In genomic region chr16:55056585-55057520, GRCh38 we compare ENCODE assay signal across 8 cellular contexts.
DNase-seq lines count a peak whose midpoint lies in the region; ATAC-seq and TF ChIP-seq lines count a peak whose summit lies in the region.

No MANE protein-coding gene starts in this region.

- peak; percentile 10 for DNase-seq in activated CD4-positive, alpha-beta memory T cell treated with anti-CD3 and anti-CD28 coated beads for 36 hours
- DNase-seq in activated CD4-positive, alpha-beta memory T cell treated with anti-CD3 and anti-CD28 coated beads, Interleukin-2, amount 10 ng/mL, durations not matched to agents 7 days and 5 days = no peak
- DNase-seq in WTC11 (ENCODE audit: low spot score) = peak; percentile 81
- DNase-seq in stimulated activated CD8-positive, alpha-beta memory T cell treated with anti-CD3 and anti-CD28 coated beads, Interleukin-4, amount 100 ng/mL, for 48 hours = peak; percentile 24
- no peak for DNase-seq in NCI-H226

- TF ChIP-seq CTCF in WTC11 (IDR thresholded peaks at IDR 0.05) = no peak

- peak; percentile 82 for ATAC-seq in WTC11
- no peak for ATAC-seq in GM21390 (IDR thresholded peaks at IDR 0.05; ENCODE audit: unreplicated experiment)
- no peak for ATAC-seq in GM18858 (IDR thresholded peaks at IDR 0.05; ENCODE audit: unreplicated experiment)

- CTCF ChIA-PET in activated CD4-positive, alpha-beta memory T cell treated with anti-CD3 and anti-CD28 coated beads for 36 hours (lab: Charles Lee) = no interaction called here
- CTCF ChIA-PET in activated CD4-positive, alpha-beta memory T cell treated with anti-CD3 and anti-CD28 coated beads, Interleukin-2, amount 10 ng/mL, durations not matched to agents 7 days and 5 days (lab: Charles Lee) = no interaction called here
- CTCF ChIA-PET in WTC11 (lab: Charles Lee) = interaction anchor here (1.5 kb wide), 2 partner anchors 22 to 201 kb away, joined by 5 to 6 read pairs; no protein-coding TSS in a partner anchor

- no peaks in the 10 kb centered on the region for H3K9me3 Mint-ChIP-seq in activated CD4-positive, alpha-beta memory T cell treated with anti-CD3 and anti-CD28 coated beads for 36 hours
- no peaks in the 10 kb centered on the region for H3K9me3 Mint-ChIP-seq in activated CD4-positive, alpha-beta memory T cell treated with anti-CD3 and anti-CD28 coated beads, Interleukin-2, amount 10 ng/mL, durations not matched to agents 7 days and 5 days
- peaks cover 12% of the 10 kb centered on the region for H3K9me3 Mint-ChIP-seq in WTC11

- peaks cover 3% of the 10 kb centered on the region for H3K4me1 Mint-ChIP-seq in activated CD4-positive, alpha-beta memory T cell treated with anti-CD3 and anti-CD28 coated beads for 36 hours (ENCODE audit: low read depth)
- H3K4me1 Mint-ChIP-seq in activated CD4-positive, alpha-beta memory T cell treated with anti-CD3 and anti-CD28 coated beads, Interleukin-2, amount 10 ng/mL, durations not matched to agents 7 days and 5 days = no peaks in the 10 kb centered on the region
- H3K4me1 Mint-ChIP-seq in WTC11 = peaks cover 11% of the 10 kb centered on the region

- intact Hi-C loops in activated CD4-positive, alpha-beta memory T cell treated with anti-CD3 and anti-CD28 coated beads for 36 hours (cut with micrococcal nuclease) = no loop called here

- peak overlapping the region; percentile 37 for H3K4me3 ChIP-seq in iPS-11a (ENCODE audit: low read depth, low read length)

- no peak overlapping the region for H3K27ac Mint-ChIP-seq in activated CD4-positive, alpha-beta memory T cell treated with anti-CD3 and anti-CD28 coated beads for 36 hours
- no peak overlapping the region for H3K27ac Mint-ChIP-seq in activated CD4-positive, alpha-beta memory T cell treated with anti-CD3 and anti-CD28 coated beads, Interleukin-2, amount 10 ng/mL, durations not matched to agents 7 days and 5 days
- no peak overlapping the region for H3K27ac Mint-ChIP-seq in WTC11

- peaks cover 49% of the 10 kb centered on the region for H3K27me3 Mint-ChIP-seq in activated CD4-positive, alpha-beta memory T cell treated with anti-CD3 and anti-CD28 coated beads for 36 hours
- H3K27me3 Mint-ChIP-seq in activated CD4-positive, alpha-beta memory T cell treated with anti-CD3 and anti-CD28 coated beads, Interleukin-2, amount 10 ng/mL, durations not matched to agents 7 days and 5 days = peaks cover 35% of the 10 kb centered on the region
- H3K27me3 Mint-ChIP-seq in WTC11 (ENCODE audit: low read depth) = peaks cover 43% of the 10 kb centered on the region

- POLR2A ChIA-PET in activated CD4-positive, alpha-beta memory T cell treated with anti-CD3 and anti-CD28 coated beads for 36 hours (lab: Charles Lee) = no interaction called here
- POLR2A ChIA-PET in activated CD4-positive, alpha-beta memory T cell treated with anti-CD3 and anti-CD28 coated beads, Interleukin-2, amount 10 ng/mL, durations not matched to agents 7 days and 5 days (lab: Charles Lee) = no interaction called here
- POLR2A ChIA-PET in WTC11 (lab: Charles Lee) = no interaction called here

- H3K4me3 Mint-ChIP-seq in activated CD4-positive, alpha-beta memory T cell treated with anti-CD3 and anti-CD28 coated beads for 36 hours = no peak overlapping the region
- no peak overlapping the region for H3K4me3 Mint-ChIP-seq in activated CD4-positive, alpha-beta memory T cell treated with anti-CD3 and anti-CD28 coated beads, Interleukin-2, amount 10 ng/mL, durations not matched to agents 7 days and 5 days
- H3K4me3 Mint-ChIP-seq in WTC11 = peak overlapping the region; percentile 67

- H3K36me3 Mint-ChIP-seq in activated CD4-positive, alpha-beta memory T cell treated with anti-CD3 and anti-CD28 coated beads for 36 hours = no peaks in the 10 kb centered on the region
- no peaks in the 10 kb centered on the region for H3K36me3 Mint-ChIP-seq in activated CD4-positive, alpha-beta memory T cell treated with anti-CD3 and anti-CD28 coated beads, Interleukin-2, amount 10 ng/mL, durations not matched to agents 7 days and 5 days (ENCODE audit: low read depth)
- 0 out of 2 replicates have a peak, but pooled peaks cover 2% of the 10 kb centered on the region for H3K36me3 Mint-ChIP-seq in WTC11

TF ChIP-seq in WTC11, 78 proteins besides CTCF, POLR2A, EP300 and RAD21 (continues in another document):
- TF ChIP-seq ZSCAN18 (CRISPR knock-in tag; IDR thresholded peaks at IDR 0.05) (no peak), CBFB (CRISPR knock-in tag; IDR thresholded peaks at IDR 0.05; ENCODE audit: low read depth) (no peak), E2F1 (CRISPR knock-in tag; IDR thresholded peaks at IDR 0.05) (no peak; the same call in 1 of the 2 replicates), ZNF138 (CRISPR knock-in tag; conservative IDR thresholded peaks at IDR 0.05) (no peak), TEAD1 (CRISPR knock-in tag; IDR thresholded peaks at IDR 0.05) (0 out of 2 replicates have a peak, but pooled peaks have one; percentile 12), ZNF425 (CRISPR knock-in tag; conservative IDR thresholded peaks at IDR 0.05) (no peak), ZNF396 (CRISPR knock-in tag; IDR thresholded peaks at IDR 0.05; ENCODE audit: borderline replicate concordance) (no peak), CDX4 (CRISPR knock-in tag; IDR thresholded peaks at IDR 0.05; ENCODE audit: borderline replicate concordance) (no peak), ZBTB21 (CRISPR knock-in tag; IDR thresholded peaks at IDR 0.05; ENCODE audit: borderline replicate concordance) (no peak), ERG (CRISPR knock-in tag; IDR thresholded peaks at IDR 0.05) (no peak)

Comparison
In these comparisons a context has a peak if more than half of its experiments do, and no peak if none do; other contexts are left out.
1. DNase-seq: peak in activated CD4-positive, alpha-beta memory T cell treated with anti-CD3 and anti-CD28 coated beads for 36 hours (single experiment), WTC11 (single experiment) and stimulated activated CD8-positive, alpha-beta memory T cell treated with anti-CD3 and anti-CD28 coated beads, Interleukin-4, amount 100 ng/mL, for 48 hours (single experiment); none in activated CD4-positive, alpha-beta memory T cell treated with anti-CD3 and anti-CD28 coated beads, Interleukin-2, amount 10 ng/mL, durations not matched to agents 7 days and 5 days (single experiment) and NCI-H226 (single experiment).